Comparison of ENCODE assay signal across 1 cellular context in the genomic region with DNA sequence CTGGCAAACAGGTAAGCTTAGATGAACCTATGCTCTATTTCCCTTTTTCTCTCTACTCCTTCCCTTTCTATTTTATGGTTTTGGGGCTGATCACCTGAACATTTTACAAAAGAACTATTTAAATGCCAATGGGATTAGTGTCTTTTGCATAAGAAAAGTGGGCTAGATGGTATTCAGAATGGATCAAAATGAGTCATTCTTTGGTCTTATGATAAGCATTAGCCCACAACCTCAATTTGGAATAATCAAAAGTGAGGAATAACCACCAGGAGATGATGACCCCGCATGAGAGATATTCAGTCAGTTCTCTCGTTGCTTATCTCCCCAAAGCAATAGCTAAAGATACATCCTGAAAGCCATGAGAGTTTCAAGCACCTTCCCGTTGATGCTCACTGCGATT.
TF ChIP-seq lines count a peak whose summit lies in the region.

No MANE protein-coding gene starts in this region.

TF ChIP-seq in GM23338, 12 proteins besides CTCF, POLR2A, EP300 and RAD21:
- TF ChIP-seq, protein P1, sequence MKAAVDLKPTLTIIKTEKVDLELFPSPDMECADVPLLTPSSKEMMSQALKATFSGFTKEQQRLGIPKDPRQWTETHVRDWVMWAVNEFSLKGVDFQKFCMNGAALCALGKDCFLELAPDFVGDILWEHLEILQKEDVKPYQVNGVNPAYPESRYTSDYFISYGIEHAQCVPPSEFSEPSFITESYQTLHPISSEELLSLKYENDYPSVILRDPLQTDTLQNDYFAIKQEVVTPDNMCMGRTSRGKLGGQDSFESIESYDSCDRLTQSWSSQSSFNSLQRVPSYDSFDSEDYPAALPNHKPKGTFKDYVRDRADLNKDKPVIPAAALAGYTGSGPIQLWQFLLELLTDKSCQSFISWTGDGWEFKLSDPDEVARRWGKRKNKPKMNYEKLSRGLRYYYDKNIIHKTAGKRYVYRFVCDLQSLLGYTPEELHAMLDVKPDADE (IDR thresholded peaks at IDR 0.05) = no peak
- TF ChIP-seq, protein P2, sequence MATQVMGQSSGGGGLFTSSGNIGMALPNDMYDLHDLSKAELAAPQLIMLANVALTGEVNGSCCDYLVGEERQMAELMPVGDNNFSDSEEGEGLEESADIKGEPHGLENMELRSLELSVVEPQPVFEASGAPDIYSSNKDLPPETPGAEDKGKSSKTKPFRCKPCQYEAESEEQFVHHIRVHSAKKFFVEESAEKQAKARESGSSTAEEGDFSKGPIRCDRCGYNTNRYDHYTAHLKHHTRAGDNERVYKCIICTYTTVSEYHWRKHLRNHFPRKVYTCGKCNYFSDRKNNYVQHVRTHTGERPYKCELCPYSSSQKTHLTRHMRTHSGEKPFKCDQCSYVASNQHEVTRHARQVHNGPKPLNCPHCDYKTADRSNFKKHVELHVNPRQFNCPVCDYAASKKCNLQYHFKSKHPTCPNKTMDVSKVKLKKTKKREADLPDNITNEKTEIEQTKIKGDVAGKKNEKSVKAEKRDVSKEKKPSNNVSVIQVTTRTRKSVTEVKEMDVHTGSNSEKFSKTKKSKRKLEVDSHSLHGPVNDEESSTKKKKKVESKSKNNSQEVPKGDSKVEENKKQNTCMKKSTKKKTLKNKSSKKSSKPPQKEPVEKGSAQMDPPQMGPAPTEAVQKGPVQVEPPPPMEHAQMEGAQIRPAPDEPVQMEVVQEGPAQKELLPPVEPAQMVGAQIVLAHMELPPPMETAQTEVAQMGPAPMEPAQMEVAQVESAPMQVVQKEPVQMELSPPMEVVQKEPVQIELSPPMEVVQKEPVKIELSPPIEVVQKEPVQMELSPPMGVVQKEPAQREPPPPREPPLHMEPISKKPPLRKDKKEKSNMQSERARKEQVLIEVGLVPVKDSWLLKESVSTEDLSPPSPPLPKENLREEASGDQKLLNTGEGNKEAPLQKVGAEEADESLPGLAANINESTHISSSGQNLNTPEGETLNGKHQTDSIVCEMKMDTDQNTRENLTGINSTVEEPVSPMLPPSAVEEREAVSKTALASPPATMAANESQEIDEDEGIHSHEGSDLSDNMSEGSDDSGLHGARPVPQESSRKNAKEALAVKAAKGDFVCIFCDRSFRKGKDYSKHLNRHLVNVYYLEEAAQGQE (IDR thresholded peaks at IDR 0.05; ENCODE audit: unreplicated experiment) = no peak
- TF ChIP-seq EZH2 (IDR thresholded peaks at IDR 0.05; ENCODE audit: low read depth, unreplicated experiment) (no peak), ZNF114 (CRISPR knock-in tag; IDR thresholded peaks at IDR 0.05) (no peak), JUNB (IDR thresholded peaks at IDR 0.05; ENCODE audit: unreplicated experiment) (no peak), NANOG (IDR thresholded peaks at IDR 0.05; ENCODE audit: borderline replicate concordance) (no peak), CREB1 (CRISPR knock-in tag; IDR thresholded peaks at IDR 0.05; ENCODE audit: low read depth) (no peak), ZNF331 (CRISPR knock-in tag; IDR thresholded peaks at IDR 0.05; ENCODE audit: low read depth) (no peak), POLR2AphosphoS5 (IDR thresholded peaks at IDR 0.05; ENCODE audit: low read depth) (no peak), EZH2phosphoT487 (IDR thresholded peaks at IDR 0.05; ENCODE audit: unreplicated experiment) (no peak), STAT1 (IDR thresholded peaks at IDR 0.05; ENCODE audit: unreplicated experiment) (no peak)
- TF ChIP-seq, protein P3, sequence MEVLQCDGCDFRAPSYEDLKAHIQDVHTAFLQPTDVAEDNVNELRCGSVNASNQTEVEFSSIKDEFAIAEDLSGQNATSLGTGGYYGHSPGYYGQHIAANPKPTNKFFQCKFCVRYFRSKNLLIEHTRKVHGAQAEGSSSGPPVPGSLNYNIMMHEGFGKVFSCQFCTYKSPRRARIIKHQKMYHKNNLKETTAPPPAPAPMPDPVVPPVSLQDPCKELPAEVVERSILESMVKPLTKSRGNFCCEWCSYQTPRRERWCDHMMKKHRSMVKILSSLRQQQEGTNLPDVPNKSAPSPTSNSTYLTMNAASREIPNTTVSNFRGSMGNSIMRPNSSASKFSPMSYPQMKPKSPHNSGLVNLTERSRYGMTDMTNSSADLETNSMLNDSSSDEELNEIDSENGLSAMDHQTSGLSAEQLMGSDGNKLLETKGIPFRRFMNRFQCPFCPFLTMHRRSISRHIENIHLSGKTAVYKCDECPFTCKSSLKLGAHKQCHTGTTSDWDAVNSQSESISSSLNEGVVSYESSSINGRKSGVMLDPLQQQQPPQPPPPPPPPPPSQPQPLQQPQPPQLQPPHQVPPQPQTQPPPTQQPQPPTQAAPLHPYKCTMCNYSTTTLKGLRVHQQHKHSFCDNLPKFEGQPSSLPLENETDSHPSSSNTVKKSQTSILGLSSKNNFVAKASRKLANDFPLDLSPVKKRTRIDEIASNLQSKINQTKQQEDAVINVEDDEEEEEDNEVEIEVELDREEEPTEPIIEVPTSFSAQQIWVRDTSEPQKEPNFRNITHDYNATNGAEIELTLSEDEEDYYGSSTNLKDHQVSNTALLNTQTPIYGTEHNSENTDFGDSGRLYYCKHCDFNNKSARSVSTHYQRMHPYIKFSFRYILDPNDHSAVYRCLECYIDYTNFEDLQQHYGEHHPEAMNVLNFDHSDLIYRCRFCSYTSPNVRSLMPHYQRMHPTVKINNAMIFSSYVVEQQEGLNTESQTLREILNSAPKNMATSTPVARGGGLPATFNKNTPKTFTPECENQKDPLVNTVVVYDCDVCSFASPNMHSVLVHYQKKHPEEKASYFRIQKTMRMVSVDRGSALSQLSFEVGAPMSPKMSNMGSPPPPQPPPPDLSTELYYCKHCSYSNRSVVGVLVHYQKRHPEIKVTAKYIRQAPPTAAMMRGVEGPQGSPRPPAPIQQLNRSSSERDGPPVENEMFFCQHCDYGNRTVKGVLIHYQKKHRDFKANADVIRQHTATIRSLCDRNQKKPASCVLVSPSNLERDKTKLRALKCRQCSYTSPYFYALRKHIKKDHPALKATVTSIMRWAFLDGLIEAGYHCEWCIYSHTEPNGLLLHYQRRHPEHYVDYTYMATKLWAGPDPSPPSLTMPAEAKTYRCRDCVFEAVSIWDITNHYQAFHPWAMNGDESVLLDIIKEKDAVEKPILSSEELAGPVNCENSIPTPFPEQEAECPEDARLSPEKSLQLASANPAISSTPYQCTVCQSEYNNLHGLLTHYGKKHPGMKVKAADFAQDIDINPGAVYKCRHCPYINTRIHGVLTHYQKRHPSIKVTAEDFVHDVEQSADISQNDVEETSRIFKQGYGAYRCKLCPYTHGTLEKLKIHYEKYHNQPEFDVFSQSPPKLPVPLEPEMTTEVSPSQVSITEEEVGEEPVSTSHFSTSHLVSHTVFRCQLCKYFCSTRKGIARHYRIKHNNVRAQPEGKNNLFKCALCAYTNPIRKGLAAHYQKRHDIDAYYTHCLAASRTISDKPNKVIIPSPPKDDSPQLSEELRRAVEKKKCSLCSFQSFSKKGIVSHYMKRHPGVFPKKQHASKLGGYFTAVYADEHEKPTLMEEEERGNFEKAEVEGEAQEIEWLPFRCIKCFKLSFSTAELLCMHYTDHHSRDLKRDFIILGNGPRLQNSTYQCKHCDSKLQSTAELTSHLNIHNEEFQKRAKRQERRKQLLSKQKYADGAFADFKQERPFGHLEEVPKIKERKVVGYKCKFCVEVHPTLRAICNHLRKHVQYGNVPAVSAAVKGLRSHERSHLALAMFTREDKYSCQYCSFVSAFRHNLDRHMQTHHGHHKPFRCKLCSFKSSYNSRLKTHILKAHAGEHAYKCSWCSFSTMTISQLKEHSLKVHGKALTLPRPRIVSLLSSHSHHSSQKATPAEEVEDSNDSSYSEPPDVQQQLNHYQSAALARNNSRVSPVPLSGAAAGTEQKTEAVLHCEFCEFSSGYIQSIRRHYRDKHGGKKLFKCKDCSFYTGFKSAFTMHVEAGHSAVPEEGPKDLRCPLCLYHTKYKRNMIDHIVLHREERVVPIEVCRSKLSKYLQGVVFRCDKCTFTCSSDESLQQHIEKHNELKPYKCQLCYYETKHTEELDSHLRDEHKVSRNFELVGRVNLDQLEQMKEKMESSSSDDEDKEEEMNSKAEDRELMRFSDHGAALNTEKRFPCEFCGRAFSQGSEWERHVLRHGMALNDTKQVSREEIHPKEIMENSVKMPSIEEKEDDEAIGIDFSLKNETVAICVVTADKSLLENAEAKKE (CRISPR knock-in tag; IDR thresholded peaks at IDR 0.05) = no peak
TF ChIP-seq in GM23338: peak in this region for 0.
